8 cellular contexts compared by ENCODE assay signal in genomic region chr2:56009758-56010534, GRCh38.
DNase-seq lines count a peak whose midpoint lies in the region; ATAC-seq and TF ChIP-seq lines count a peak whose summit lies in the region.

No MANE protein-coding gene starts in this region.

- H2BK20ac ChIP-seq in IMR-90 (ENCODE audit: low read depth, low read length) = no peak overlapping the region

- peaks cover 10% of the 10 kb centered on the region for H3K4me1 Mint-ChIP-seq in type B pancreatic cell (ENCODE audit: unreplicated experiment)

- WGBS in IMR-90 (ENCODE audit: extremely low coverage in 2 of 2, insufficient read length in 1 of 2), 2 experiments = no CpG with 5 or more reads among the region's 3 CpGs

- H2AK9ac ChIP-seq in IMR-90 (replicated peaks; ENCODE audit: low read depth, low read length, poor library complexity) = no peak overlapping the region

- H3K4me3 ChIP-seq in IMR-90 (ENCODE audit: insufficient read depth, low read depth, low read length) = no peak overlapping the region

- H3K9me3 Mint-ChIP-seq in type B pancreatic cell = no peaks in the 10 kb centered on the region

- no peaks in the 10 kb centered on the region for H3K36me3 ChIP-seq in IMR-90 (ENCODE audit: control insufficient read depth, insufficient read depth, low read length)

- ATAC-seq in IMR-90 (ENCODE audit: low read depth) (no peak), HG02678 (IDR thresholded peaks at IDR 0.05; ENCODE audit: unreplicated experiment) (no peak), GM21423 (IDR thresholded peaks at IDR 0.05; ENCODE audit: unreplicated experiment) (no peak), HG02571 (IDR thresholded peaks at IDR 0.05; ENCODE audit: unreplicated experiment) (no peak)

- no TSS peak for BruUV-seq in IMR-90 (replicated peaks; lab: Mats Ljungman, UMichigan)

- CTCF ChIA-PET in IMR-90 (lab: Yijun Ruan, JAX) = interaction anchor here (0.5 to 2.6 kb wide), 8 partner anchors 10 to 475 kb away, joined by 3 to 8 read pairs (median 3); no protein-coding TSS in a partner anchor

- no peak overlapping the region for H3K18ac ChIP-seq in IMR-90 (ENCODE audit: low read depth, low read length)

- POLR2A ChIA-PET in IMR-90 (lab: Charles Lee; ENCODE audit: unreplicated experiment) = interaction anchor here (0.9 kb wide), 1 partner anchor 9 kb away, joined by 8 read pairs; no protein-coding TSS in a partner anchor

- peaks cover 3% of the 10 kb centered on the region for H3K4me1 ChIP-seq in IMR-90 (ENCODE audit: control insufficient read depth, insufficient read depth, low read length)

- no peak overlapping the region for H3K56ac ChIP-seq in IMR-90 (ENCODE audit: extremely low read depth, insufficient read depth, low read length)

- H3K27me3 ChIP-seq in IMR-90 (ENCODE audit: control insufficient read depth, insufficient read depth, low read length) = no peaks in the 10 kb centered on the region

- no peaks in the 10 kb centered on the region; the same call in 1 of the 2 replicates for H3K9me1 ChIP-seq in IMR-90 (ENCODE audit: insufficient read depth, low read length)

- no peak overlapping the region for H3K4me3 Mint-ChIP-seq in type B pancreatic cell

- TF ChIP-seq POLR2A in IMR-90 (IDR thresholded peaks at IDR 0.05; ENCODE audit: low read depth, low read length) = no peak

- H3K9ac ChIP-seq in IMR-90 (ENCODE audit: low read depth, low read length) = no peak overlapping the region

- no peak overlapping the region; the same call in 1 of the 2 replicates for H3K4me2 ChIP-seq in IMR-90 (ENCODE audit: low read depth, low read length)

- H3K27ac ChIP-seq in C4-2B (no peak overlapping the region), IMR-90 (ENCODE audit: insufficient read depth, low read length) (no peak overlapping the region)

- H2AFZ ChIP-seq in IMR-90 (replicated peaks; ENCODE audit: low read length, poor library complexity) = no peak overlapping the region

- H4K91ac ChIP-seq in IMR-90 (ENCODE audit: insufficient read depth, low read depth, low read length) = no peak overlapping the region

- H3K14ac ChIP-seq in IMR-90 (replicated peaks; ENCODE audit: low read depth, low read length) = no peak overlapping the region

- H2BK15ac ChIP-seq in IMR-90 (ENCODE audit: low read depth, low read length) = no peak overlapping the region

- H2BK5ac ChIP-seq in IMR-90 (ENCODE audit: low read depth, low read length, poor library complexity, severe bottlenecking) = peak overlapping the region; percentile 56

- no peaks in the 10 kb centered on the region for H3K79me1 ChIP-seq in IMR-90 (ENCODE audit: low read depth in 1 of 2, low read length in 2 of 2)

- in situ Hi-C loops in IMR-90 (cut with MboI; ENCODE audit: low sequenced_read_pairs) = loop anchor here (10.0 kb wide), 1 partner anchor 245 kb away; no protein-coding TSS in a partner anchor

- H3K36me3 Mint-ChIP-seq in type B pancreatic cell = no peaks in the 10 kb centered on the region

- no peaks in the 10 kb centered on the region for H3K9me3 ChIP-seq in IMR-90 (ENCODE audit: control insufficient read depth, insufficient read depth, low read length)

- dilution Hi-C loops in IMR-90 (cut with HindIII; ENCODE audit: low sequenced_read_pairs, unreplicated experiment) = loop anchor here (25.0 kb wide), 1 partner anchor 298 kb away; no protein-coding TSS in a partner anchor

- no peaks in the 10 kb centered on the region for H4K20me1 ChIP-seq in IMR-90 (ENCODE audit: insufficient read depth, low read length)

- TF ChIP-seq RAD21 in IMR-90 (IDR thresholded peaks at IDR 0.05; ENCODE audit: low read length) = peak; percentile 85

- no peak overlapping the region for H4K5ac ChIP-seq in IMR-90 (ENCODE audit: low read depth, low read length)

- DNase-seq in IMR-90 = peak; percentile 70
- peak; percentile 62 for DNase-seq in SHP77 treated with DMSO at 0.1 percent for 48 hours (lab: John Stamatoyannopoulos, UW)
- peak; percentile 75 for DNase-seq in globus pallidus (ENCODE audit: low spot score)
- no peak for DNase-seq in type B pancreatic cell (ENCODE audit: extremely low spot score, unreplicated experiment)

- H4K8ac ChIP-seq in IMR-90 (ENCODE audit: low read depth in 2 of 2, low read length in 2 of 2) = no peak overlapping the region

- H2BK120ac ChIP-seq in IMR-90 (ENCODE audit: low read depth, low read length) = no peak overlapping the region

- no peak overlapping the region for H3K23ac ChIP-seq in IMR-90 (ENCODE audit: low read depth, low read length)

- intact Hi-C loops in IMR-90 (cut with micrococcal nuclease) = loop anchor here (1.0 to 5.0 kb wide), 5 partner anchors 49 to 292 kb away; partner anchors contain the start of gene EFEMP1

- H3K4ac ChIP-seq in IMR-90 (ENCODE audit: low read depth, low read length) = no peak overlapping the region

- no peak overlapping the region for H2AK5ac ChIP-seq in IMR-90 (ENCODE audit: low read depth, low read length)

- peak; percentile 58 for TF ChIP-seq CTCF in C4-2B (conservative IDR thresholded peaks at IDR 0.05)
- peak; percentile 84 for TF ChIP-seq CTCF in IMR-90 (conservative IDR thresholded peaks at IDR 0.05; ENCODE audit: low read depth, low read length)
- TF ChIP-seq CTCF in type B pancreatic cell (conservative IDR thresholded peaks at IDR 0.05) = peak; percentile 81

- H3K27ac Mint-ChIP-seq in type B pancreatic cell = no peak overlapping the region

- H3K27me3 Mint-ChIP-seq in type B pancreatic cell = peaks cover 39% of the 10 kb centered on the region

TF ChIP-seq in IMR-90, 13 proteins besides CTCF, POLR2A, EP300 and RAD21:
- no peak for TF ChIP-seq FOS (IDR thresholded peaks at IDR 0.05; ENCODE audit: low read depth, low read length)
- TF ChIP-seq SMC3 (IDR thresholded peaks at IDR 0.05; ENCODE audit: low read depth, low read length) = peak; percentile 95
